8 cellular contexts compared by ENCODE assay signal in the genomic region with DNA sequence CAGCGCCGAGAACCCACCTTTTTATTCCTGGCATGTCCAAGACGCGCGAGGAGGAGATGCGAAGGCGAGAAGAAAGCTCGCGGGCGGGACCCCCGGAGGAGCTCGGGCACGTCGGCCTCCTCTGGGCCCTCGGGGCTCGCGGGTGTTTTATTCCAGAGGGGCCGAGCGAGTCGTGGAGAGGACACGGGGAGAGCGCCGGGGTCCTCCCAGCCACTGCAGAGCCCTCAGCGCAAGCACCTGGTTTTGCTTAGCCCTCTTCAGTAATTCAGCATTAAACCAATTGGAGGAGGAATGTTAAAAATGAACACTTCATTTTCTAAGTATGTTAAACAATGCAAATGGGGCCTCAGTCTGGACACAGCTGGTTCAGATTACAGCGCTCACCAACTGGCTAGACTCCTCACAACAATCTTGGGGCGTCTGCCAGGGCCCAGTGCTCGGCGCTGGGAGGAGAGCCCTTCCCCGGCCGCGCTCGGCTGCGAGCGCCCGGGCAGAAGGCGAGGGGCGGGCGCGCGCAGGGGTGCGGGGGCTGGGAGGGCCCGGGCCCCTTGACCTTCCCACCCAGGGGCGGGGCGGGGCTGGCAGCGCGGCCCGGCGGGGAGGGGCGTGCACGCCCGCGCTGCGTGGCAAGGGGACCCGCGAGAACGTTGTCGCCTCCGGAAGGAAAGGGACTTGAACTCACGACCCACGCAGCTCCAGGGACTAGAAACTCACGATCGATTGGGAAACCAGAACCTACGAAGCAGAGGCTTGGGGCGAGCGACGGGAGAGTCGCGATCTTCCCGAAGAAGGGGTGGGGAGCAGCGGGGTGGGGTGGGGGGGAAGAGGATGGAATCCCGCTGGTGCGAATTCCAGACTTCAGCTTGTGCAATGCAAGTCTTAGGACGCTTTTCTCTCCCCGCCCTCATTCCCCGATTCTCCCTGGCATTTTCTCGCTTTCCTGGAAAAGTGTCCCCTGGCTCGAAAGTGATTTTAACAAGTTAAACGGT. TPM values are rescaled to one million over a fixed set of nuclear protein-coding genes. Genes with fewer than 3 reads are reported as not detected.
A peak's percentile ranks its signal among the peaks of the same experiment; 100 is the strongest.
DNase-seq lines count a peak whose midpoint lies in the region; ATAC-seq and TF ChIP-seq lines count a peak whose summit lies in the region.

A gene with protein sequence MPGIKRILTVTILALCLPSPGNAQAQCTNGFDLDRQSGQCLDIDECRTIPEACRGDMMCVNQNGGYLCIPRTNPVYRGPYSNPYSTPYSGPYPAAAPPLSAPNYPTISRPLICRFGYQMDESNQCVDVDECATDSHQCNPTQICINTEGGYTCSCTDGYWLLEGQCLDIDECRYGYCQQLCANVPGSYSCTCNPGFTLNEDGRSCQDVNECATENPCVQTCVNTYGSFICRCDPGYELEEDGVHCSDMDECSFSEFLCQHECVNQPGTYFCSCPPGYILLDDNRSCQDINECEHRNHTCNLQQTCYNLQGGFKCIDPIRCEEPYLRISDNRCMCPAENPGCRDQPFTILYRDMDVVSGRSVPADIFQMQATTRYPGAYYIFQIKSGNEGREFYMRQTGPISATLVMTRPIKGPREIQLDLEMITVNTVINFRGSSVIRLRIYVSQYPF (minus strand): TSS at position 499 of the 989 bp plus-strand sequence. CDS start 465 bp downstream, at position 34.

- peak within 1 kb of the TSS; percentile 69 for H3K4me3 ChIP-seq in epithelial cell of proximal tubule (ENCODE audit: low read depth, low read length)

- TF ChIP-seq CTCF in epithelial cell of proximal tubule (conservative IDR thresholded peaks at IDR 0.05; ENCODE audit: low read depth, low read length) (no peak), mesothelial cell of epicardium (IDR thresholded peaks at IDR 0.05; ENCODE audit: unreplicated experiment) (no peak)

- peak; percentile 71 to 73 for ATAC-seq in activated CD4-positive, CD25-positive, alpha-beta regulatory T cell treated with anti-CD3 and anti-CD28 coated beads, Interleukin-2, amount 50 U/mL, for 24 hours
- peak; percentile 81 for ATAC-seq in activated CD8-positive, alpha-beta memory T cell treated with anti-CD3 and anti-CD28 coated beads, Interleukin-2, amount 10 ng/mL, durations not matched to agents 7 days and 5 days
- peak; percentile 80 for ATAC-seq in stimulated activated effector memory CD8-positive, alpha-beta T cell treated with anti-CD3 and anti-CD28 coated beads, Interleukin-12 subunit alpha, Interleukin-12 subunit beta, amount 100 ng/mL, for 72 hours
- no peak for ATAC-seq in GM19467 (IDR thresholded peaks at IDR 0.05; ENCODE audit: unreplicated experiment)

- no peak within 1 kb of the TSS for H3K27ac Mint-ChIP-seq in activated CD8-positive, alpha-beta memory T cell treated with anti-CD3 and anti-CD28 coated beads, Interleukin-2, amount 10 ng/mL, durations not matched to agents 7 days and 5 days
- peak within 1 kb of the TSS; percentile 90 for H3K27ac Mint-ChIP-seq in mesothelial cell of epicardium
- H3K27ac Mint-ChIP-seq in stimulated activated effector memory CD8-positive, alpha-beta T cell treated with anti-CD3 and anti-CD28 coated beads, Interleukin-12 subunit alpha, Interleukin-12 subunit beta, amount 100 ng/mL, for 72 hours = peak within 1 kb of the TSS; percentile 58

- peaks cover 60% of the 10 kb centered on the region for H3K27me3 Mint-ChIP-seq in activated CD8-positive, alpha-beta memory T cell treated with anti-CD3 and anti-CD28 coated beads, Interleukin-2, amount 10 ng/mL, durations not matched to agents 7 days and 5 days
- no peaks in the 10 kb centered on the region for H3K27me3 Mint-ChIP-seq in mesothelial cell of epicardium (ENCODE audit: low read depth)

- CTCF ChIA-PET in activated CD8-positive, alpha-beta memory T cell treated with anti-CD3 and anti-CD28 coated beads, Interleukin-2, amount 10 ng/mL, durations not matched to agents 7 days and 5 days (lab: Charles Lee) = no interaction called here

- no peaks in the 10 kb centered on the region for H3K9me3 Mint-ChIP-seq in activated CD8-positive, alpha-beta memory T cell treated with anti-CD3 and anti-CD28 coated beads, Interleukin-2, amount 10 ng/mL, durations not matched to agents 7 days and 5 days (ENCODE audit: low read depth)
- H3K9me3 Mint-ChIP-seq in mesothelial cell of epicardium = no peaks in the 10 kb centered on the region
- H3K9me3 Mint-ChIP-seq in stimulated activated effector memory CD8-positive, alpha-beta T cell treated with anti-CD3 and anti-CD28 coated beads, Interleukin-12 subunit alpha, Interleukin-12 subunit beta, amount 100 ng/mL, for 72 hours = no peaks in the 10 kb centered on the region

- H3K4me3 Mint-ChIP-seq in activated CD8-positive, alpha-beta memory T cell treated with anti-CD3 and anti-CD28 coated beads, Interleukin-2, amount 10 ng/mL, durations not matched to agents 7 days and 5 days = peak within 1 kb of the TSS; percentile 72
- peak within 1 kb of the TSS; percentile 80 for H3K4me3 Mint-ChIP-seq in mesothelial cell of epicardium
- peak within 1 kb of the TSS; percentile 74 for H3K4me3 Mint-ChIP-seq in stimulated activated effector memory CD8-positive, alpha-beta T cell treated with anti-CD3 and anti-CD28 coated beads, Interleukin-12 subunit alpha, Interleukin-12 subunit beta, amount 100 ng/mL, for 72 hours

- peaks cover 18% of the 10 kb centered on the region for H3K4me1 Mint-ChIP-seq in activated CD8-positive, alpha-beta memory T cell treated with anti-CD3 and anti-CD28 coated beads, Interleukin-2, amount 10 ng/mL, durations not matched to agents 7 days and 5 days
- peaks cover 20% of the 10 kb centered on the region for H3K4me1 Mint-ChIP-seq in mesothelial cell of epicardium
- peaks cover 13% of the 10 kb centered on the region for H3K4me1 Mint-ChIP-seq in stimulated activated effector memory CD8-positive, alpha-beta T cell treated with anti-CD3 and anti-CD28 coated beads, Interleukin-12 subunit alpha, Interleukin-12 subunit beta, amount 100 ng/mL, for 72 hours

- no peaks in the 10 kb centered on the region for H3K36me3 Mint-ChIP-seq in activated CD8-positive, alpha-beta memory T cell treated with anti-CD3 and anti-CD28 coated beads, Interleukin-2, amount 10 ng/mL, durations not matched to agents 7 days and 5 days
- no peaks in the 10 kb centered on the region for H3K36me3 Mint-ChIP-seq in mesothelial cell of epicardium
- H3K36me3 Mint-ChIP-seq in stimulated activated effector memory CD8-positive, alpha-beta T cell treated with anti-CD3 and anti-CD28 coated beads, Interleukin-12 subunit alpha, Interleukin-12 subunit beta, amount 100 ng/mL, for 72 hours = no peaks in the 10 kb centered on the region

- DNase-seq in activated CD4-positive, CD25-positive, alpha-beta regulatory T cell (lab: John Stamatoyannopoulos, UW) = no peak
- DNase-seq in activated CD8-positive, alpha-beta memory T cell treated with anti-CD3 and anti-CD28 coated beads, Interleukin-2, amount 10 ng/mL, durations not matched to agents 7 days and 5 days = no peak
- DNase-seq in epithelial cell of proximal tubule (ENCODE audit: low read depth) (no peak), mesothelial cell of epicardium (ENCODE audit: low spot score in 2 of 2, unreplicated experiment in 2 of 2) (peak; percentile 38 to 65), OCI-M2 (lab: John Stamatoyannopoulos, UW; ENCODE audit: unreplicated experiment) (no peak)
- peak; percentile 18 to 56 for DNase-seq in stimulated activated effector memory CD8-positive, alpha-beta T cell treated with anti-CD3 and anti-CD28 coated beads, Interleukin-12 subunit alpha, Interleukin-12 subunit beta, amount 100 ng/mL, for 72 hours (ENCODE audit: low spot score in 2 of 2)

RNA-seq across cellular contexts. Expression of the gene that starts here (rescaled TPM):
- under 1 TPM; 0.23 to 0.73 TPM for total RNA-seq in activated CD8-positive, alpha-beta memory T cell treated with anti-CD3 and anti-CD28 coated beads, Interleukin-2, amount 10 ng/mL, durations not matched to agents 7 days and 5 days
- 2.2 and 4.8 TPM in 2 replicates for total RNA-seq in epithelial cell of proximal tubule
- total RNA-seq in mesothelial cell of epicardium = 38.0 to 41.5 TPM (median 40.3 TPM) in 3 replicates

Comparison
In these comparisons a context has a peak if more than half of its experiments do, and no peak if none do; other contexts are left out.
1. Peak in ATAC-seq in activated CD8-positive, alpha-beta memory T cell treated with anti-CD3 and anti-CD28 coated beads, Interleukin-2, amount 10 ng/mL, durations not matched to agents 7 days and 5 days; RNA of the gene not detected or under 1 TPM.
2. DNase-seq: peak in mesothelial cell of epicardium (2 of 2) and stimulated activated effector memory CD8-positive, alpha-beta T cell treated with anti-CD3 and anti-CD28 coated beads, Interleukin-12 subunit alpha, Interleukin-12 subunit beta, amount 100 ng/mL, for 72 hours (2 of 2); none in activated CD4-positive, CD25-positive, alpha-beta regulatory T cell (0 of 4), activated CD8-positive, alpha-beta memory T cell treated with anti-CD3 and anti-CD28 coated beads, Interleukin-2, amount 10 ng/mL, durations not matched to agents 7 days and 5 days (single experiment), epithelial cell of proximal tubule (single experiment) and OCI-M2 (single experiment).
3. Peak in every context shown above with its lines, with median percentiles within 50 percentile points of each other: H3K4me3 Mint-ChIP-seq.